In genomic region chr1:15384301-15384901, GRCh38 we compare ENCODE assay signal across 10 cellular contexts.
DNase-seq lines count a peak whose midpoint lies in the region; ATAC-seq and TF ChIP-seq lines count a peak whose summit lies in the region.
"Had no signal": no experiment of that assay in that cellular context is flagged by ENCODE, and none has a peak within 500 bp of the region (broad histone marks: within the 10 kb centered on the region; RNA-seq: fewer than 3 reads in every experiment).

No MANE protein-coding gene starts in this region.

- H3K36me3 ChIP-seq in RWPE2 (ENCODE audit: low read depth) (no peaks in the 10 kb centered on the region), iPS DF 6.9 (ENCODE audit: control insufficient read depth, insufficient read depth, low read length) (no peaks in the 10 kb centered on the region)
- H3K36me3 ChIP-seq: cardiac muscle cell had no signal

- TF ChIP-seq CTCF in AG10803 (conservative IDR thresholded peaks at IDR 0.05; ENCODE audit: low read length) (no peak), RWPE2 (IDR thresholded peaks at IDR 0.05; ENCODE audit: poor library complexity, severe bottlenecking) (no peak)

- H3K4me3 ChIP-seq in AG10803 (ENCODE audit: low read length) (no peak overlapping the region; the same call in 1 of the 2 replicates), RWPE2 (ENCODE audit: severe bottlenecking) (no peak overlapping the region), iPS DF 6.9 (ENCODE audit: low read length) (no peak overlapping the region)
- H3K4me3 ChIP-seq: cardiac muscle cell had no signal

- ATAC-seq in GM19463 (IDR thresholded peaks at IDR 0.05; ENCODE audit: unreplicated experiment) (peak; percentile 78), RWPE2 (ENCODE audit: low read depth) (0 out of 3 replicates have a peak, but pooled peaks have one; percentile 38)

- H3K9me3 ChIP-seq in RWPE2 (ENCODE audit: severe bottlenecking) = no peaks in the 10 kb centered on the region
- H3K9me3 ChIP-seq in iPS DF 6.9 (ENCODE audit: control insufficient read depth, insufficient read depth, low read length) = no peaks in the 10 kb centered on the region

- peak; percentile 11 for DNase-seq in AG10803 (ENCODE audit: low read depth)
- no peak for DNase-seq in RWPE2 (ENCODE audit: low spot score)
- DNase-seq in iPS DF 6.9 (ENCODE audit: low read depth, low spot score) = peak; percentile 48
- DNase-seq in NCI-H187 treated with DMSO at 0.1 percent for 48 hours (lab: John Stamatoyannopoulos, UW) = no peak
- no peak for DNase-seq in DMS153 (lab: John Stamatoyannopoulos, UW)
- DNase-seq in NOMO-1 treated with dmso at 0.1 percent for 144 hours (lab: John Stamatoyannopoulos, UW; ENCODE audit: unreplicated experiment) = no peak
- no peak for DNase-seq in SIG-M5 treated with dmso at 0.1 percent for 504 hours (lab: John Stamatoyannopoulos, UW; ENCODE audit: unreplicated experiment)
- DNase-seq: COR-L47 had no signal

- H3K27me3 ChIP-seq in RWPE2 (ENCODE audit: insufficient read depth, poor library complexity, severe bottlenecking) (no peaks in the 10 kb centered on the region), iPS DF 6.9 (ENCODE audit: control insufficient read depth, insufficient read depth, low read length) (peaks cover 11% of the 10 kb centered on the region; the same call in 1 of the 2 replicates)

- H3K27ac ChIP-seq in RWPE2 (ENCODE audit: poor library complexity, severe bottlenecking) = no peak overlapping the region
- H3K27ac ChIP-seq in iPS DF 6.9 (ENCODE audit: low read length) = no peak overlapping the region
- H3K27ac ChIP-seq: cardiac muscle cell had no signal

- no peaks in the 10 kb centered on the region for H3K4me1 ChIP-seq in RWPE2 (ENCODE audit: insufficient read depth, poor library complexity, severe bottlenecking)
- peaks cover 10% of the 10 kb centered on the region for H3K4me1 ChIP-seq in iPS DF 6.9 (ENCODE audit: control insufficient read depth, insufficient read depth, low read length)

- WGBS in iPS DF 6.9 (ENCODE audit: insufficient coverage, insufficient read length) = no CpG with 5 or more reads among the region's 20 CpGs

Comparison
In these comparisons a context has a peak if more than half of its experiments do, and no peak if none do; other contexts are left out.
1. DNase-seq: peak in AG10803 (single experiment) and iPS DF 6.9 (single experiment); none in RWPE2 (single experiment), NCI-H187 treated with DMSO at 0.1 percent for 48 hours (single experiment), DMS153 (single experiment), NOMO-1 treated with dmso at 0.1 percent for 144 hours (single experiment) and SIG-M5 treated with dmso at 0.1 percent for 504 hours (single experiment).